Comparison of ENCODE assay signal across 11 cellular contexts in genomic region chr1:202034149-202034682, GRCh38. TPM values are rescaled to one million over a fixed set of nuclear protein-coding genes. Genes with fewer than 3 reads are reported as not detected.
DNase-seq lines count a peak whose midpoint lies in the region; ATAC-seq and TF ChIP-seq lines count a peak whose summit lies in the region.
"Had no signal": no experiment of that assay in that cellular context is flagged by ENCODE, and none has a peak within 500 bp of the region (broad histone marks: within the 10 kb centered on the region; RNA-seq: fewer than 3 reads in every experiment).

No MANE protein-coding gene starts in this region.

- H3K27me3 ChIP-seq in mesendoderm (ENCODE audit: insufficient read depth, low read length, poor library complexity) = no peaks in the 10 kb centered on the region
- no peaks in the 10 kb centered on the region for H3K27me3 ChIP-seq in suprapubic skin
- H3K27me3 ChIP-seq: BE2C had no signal

- peak overlapping the region; percentile 24 for H3K9ac ChIP-seq in mesendoderm (ENCODE audit: low read length)

- H3K4me2 ChIP-seq in mesendoderm (ENCODE audit: low read length) = no peak overlapping the region

- no peaks in the 10 kb centered on the region for H3K36me3 Mint-ChIP-seq in chondrocyte (ENCODE audit: low read depth)
- no peaks in the 10 kb centered on the region for H3K36me3 Mint-ChIP-seq in activated CD4-positive, alpha-beta memory T cell treated with anti-CD3 and anti-CD28 coated beads, Interleukin-2, amount 10 ng/mL, durations not matched to agents 7 days and 5 days (ENCODE audit: low read depth)

- no peak overlapping the region for H2AK5ac ChIP-seq in mesendoderm (ENCODE audit: low read length)

- peak overlapping the region; percentile 29 for H3K18ac ChIP-seq in mesendoderm (ENCODE audit: low read length)

- no CpG with 5 or more reads among the region's 7 CpGs for WGBS in mesendoderm (ENCODE audit: extremely low coverage, insufficient coverage, low lambda C conversion rate)
- 76% methylated on average over 7 of the region's 7 CpGs for WGBS in suprapubic skin

- no peak overlapping the region for H2BK120ac ChIP-seq in mesendoderm (ENCODE audit: low read depth, low read length)

- no peaks in the 10 kb centered on the region for H3K27me3 Mint-ChIP-seq in chondrocyte (ENCODE audit: low read depth)
- H3K27me3 Mint-ChIP-seq in activated CD4-positive, alpha-beta memory T cell treated with anti-CD3 and anti-CD28 coated beads, Interleukin-2, amount 10 ng/mL, durations not matched to agents 7 days and 5 days = peaks cover 15% of the 10 kb centered on the region

- no peak overlapping the region for H3K4ac ChIP-seq in mesendoderm (ENCODE audit: low read depth, low read length)

- H3K79me1 ChIP-seq in mesendoderm (ENCODE audit: low read length) = no peaks in the 10 kb centered on the region

- H3K27ac ChIP-seq in HEK293 (ENCODE audit: extremely low read depth, low read depth, low read length) (peak overlapping the region; percentile 65), mesendoderm (ENCODE audit: low read depth, low read length) (no peak overlapping the region), suprapubic skin (peak overlapping the region; percentile 39)

- H2BK5ac ChIP-seq in mesendoderm (ENCODE audit: low read length) = peak overlapping the region; percentile 51

- no peak overlapping the region for H3K23ac ChIP-seq in mesendoderm (ENCODE audit: low read length)

- no peak for ATAC-seq in HG03039 (IDR thresholded peaks at IDR 0.05; ENCODE audit: unreplicated experiment)
- ATAC-seq in HG02571 (IDR thresholded peaks at IDR 0.05; ENCODE audit: unreplicated experiment) = no peak

- no peaks in the 10 kb centered on the region for H3K79me2 ChIP-seq in mesendoderm (ENCODE audit: control insufficient read depth, insufficient read depth, low read length)

- TF ChIP-seq POLR2A in suprapubic skin (IDR thresholded peaks at IDR 0.05) = no peak

- peaks cover 4% of the 10 kb centered on the region; the same call in 1 of the 2 replicates for H3K4me1 ChIP-seq in HEK293 (ENCODE audit: control insufficient read depth, insufficient read depth, low read length)
- peaks cover 4% of the 10 kb centered on the region for H3K4me1 ChIP-seq in mesendoderm (ENCODE audit: control insufficient read depth, low read depth, low read length)
- H3K4me1 ChIP-seq in suprapubic skin = peaks cover 17% of the 10 kb centered on the region

- no peak for TF ChIP-seq CTCF in HEK293 (tag by site-specific recombination; IDR thresholded peaks at IDR 0.05)
- TF ChIP-seq CTCF in chondrocyte (IDR thresholded peaks at IDR 0.05) = no peak
- no peak for TF ChIP-seq CTCF in suprapubic skin (IDR thresholded peaks at IDR 0.05)

- H3K56ac ChIP-seq in mesendoderm (ENCODE audit: low read length) = peak overlapping the region; percentile 69

- TF ChIP-seq EP300 in suprapubic skin (IDR thresholded peaks at IDR 0.05) = no peak

- no peaks in the 10 kb centered on the region for H3K9me3 ChIP-seq in HEK293 (ENCODE audit: control insufficient read depth, insufficient read depth, low read depth, low read length)
- H3K9me3 ChIP-seq in suprapubic skin = no peaks in the 10 kb centered on the region
- H3K9me3 ChIP-seq: BE2C had no signal

- H3K36me3 ChIP-seq in HEK293 (ENCODE audit: control insufficient read depth in 2 of 2, insufficient read depth in 1 of 2, low read length in 2 of 2) (no peaks in the 10 kb centered on the region), mesendoderm (ENCODE audit: control insufficient read depth, insufficient read depth, low read length) (no peaks in the 10 kb centered on the region), suprapubic skin (no peaks in the 10 kb centered on the region)
- H3K36me3 ChIP-seq: BE2C had no signal

- H4K5ac ChIP-seq in mesendoderm (ENCODE audit: low read length) = no peak overlapping the region

- POLR2A ChIA-PET in HEK293 (lab: Yijun Ruan, JAX) = interaction anchor here (0.7 to 2.5 kb wide), 15 partner anchors 10 to 97 kb away, joined by 3 to 15 read pairs (median 4); partner anchors contain the start of genes ELF3 and TIMM17A
- POLR2A ChIA-PET in activated CD4-positive, alpha-beta memory T cell treated with anti-CD3 and anti-CD28 coated beads, Interleukin-2, amount 10 ng/mL, durations not matched to agents 7 days and 5 days (lab: Charles Lee) = no interaction called here

- peak overlapping the region; percentile 83 for H3K27ac Mint-ChIP-seq in chondrocyte (ENCODE audit: unreplicated experiment)
- no peak overlapping the region for H3K27ac Mint-ChIP-seq in activated CD4-positive, alpha-beta memory T cell treated with anti-CD3 and anti-CD28 coated beads, Interleukin-2, amount 10 ng/mL, durations not matched to agents 7 days and 5 days
- H3K27ac Mint-ChIP-seq: dendritic cell treated with granulocyte-macrophage colony-stimulating factor and Interleukin-4, amounts not matched to agents 40 ng/mL and 50 ng/mL, for 4 days had no signal

- no peak overlapping the region for H4K8ac ChIP-seq in mesendoderm (ENCODE audit: low read depth, low read length)

- H3K4me1 Mint-ChIP-seq in chondrocyte (ENCODE audit: low read depth) = peaks cover 21% of the 10 kb centered on the region
- no peaks in the 10 kb centered on the region for H3K4me1 Mint-ChIP-seq in activated CD4-positive, alpha-beta memory T cell treated with anti-CD3 and anti-CD28 coated beads, Interleukin-2, amount 10 ng/mL, durations not matched to agents 7 days and 5 days

- DNase-seq in chondrocyte (ENCODE audit: low spot score) = no peak
- no peak for DNase-seq in mesendoderm
- DNase-seq in suprapubic skin (ENCODE audit: low spot score in 2 of 2) = no peak
- DNase-seq in SKM-1 (lab: John Stamatoyannopoulos, UW; ENCODE audit: unreplicated experiment) = no peak
- no peak for DNase-seq in activated CD4-positive, alpha-beta memory T cell treated with anti-CD3 and anti-CD28 coated beads, Interleukin-2, amount 10 ng/mL, durations not matched to agents 7 days and 5 days
- DNase-seq: NCI-H146 had no signal

- no peak overlapping the region for H2BK15ac ChIP-seq in mesendoderm (replicated peaks; ENCODE audit: low read depth)

- H3K4me3 Mint-ChIP-seq in chondrocyte (ENCODE audit: unreplicated experiment) = no peak overlapping the region
- no peak overlapping the region for H3K4me3 Mint-ChIP-seq in activated CD4-positive, alpha-beta memory T cell treated with anti-CD3 and anti-CD28 coated beads, Interleukin-2, amount 10 ng/mL, durations not matched to agents 7 days and 5 days
- H3K4me3 Mint-ChIP-seq: dendritic cell treated with granulocyte-macrophage colony-stimulating factor and Interleukin-4, amounts not matched to agents 40 ng/mL and 50 ng/mL, for 4 days had no signal

- CTCF ChIA-PET in HEK293 (lab: Yijun Ruan, JAX) = interaction anchor here (0.5 to 1.8 kb wide), 7 partner anchors 10 to 567 kb away, joined by 3 to 6 read pairs (median 3); no protein-coding TSS in a partner anchor
- CTCF ChIA-PET in activated CD4-positive, alpha-beta memory T cell treated with anti-CD3 and anti-CD28 coated beads, Interleukin-2, amount 10 ng/mL, durations not matched to agents 7 days and 5 days (lab: Charles Lee) = no interaction called here

- no peak overlapping the region for H3K4me3 ChIP-seq in HEK293 (ENCODE audit: low read depth, low read length)
- no peak overlapping the region for H3K4me3 ChIP-seq in mesendoderm (ENCODE audit: low read length)
- no peak overlapping the region for H3K4me3 ChIP-seq in suprapubic skin

- no peaks in the 10 kb centered on the region for H3K9me3 Mint-ChIP-seq in chondrocyte (ENCODE audit: low read depth)
- no peaks in the 10 kb centered on the region for H3K9me3 Mint-ChIP-seq in activated CD4-positive, alpha-beta memory T cell treated with anti-CD3 and anti-CD28 coated beads, Interleukin-2, amount 10 ng/mL, durations not matched to agents 7 days and 5 days
- H3K9me3 Mint-ChIP-seq: dendritic cell treated with granulocyte-macrophage colony-stimulating factor and Interleukin-4, amounts not matched to agents 40 ng/mL and 50 ng/mL, for 4 days had no signal

TF ChIP-seq in HEK293, 187 proteins besides CTCF, POLR2A, EP300 and RAD21 (continues in another document):
- TF ChIP-seq ZNF354C (tag by site-specific recombination; IDR thresholded peaks at IDR 0.05; ENCODE audit: borderline replicate concordance, low read depth) (no peak), ZNF664 (tag by site-specific recombination; IDR thresholded peaks at IDR 0.05) (no peak), ZNF362 (tag by site-specific recombination; IDR thresholded peaks at IDR 0.05) (no peak)

RNA-seq across cellular contexts. Expression of gene ELF3, which starts 23.8 kb away (rescaled TPM):
- 0.10 to 0.40 TPM (median 0.36 TPM) in 3 replicates for total RNA-seq in chondrocyte
- polyA plus RNA-seq in mesendoderm (2013, experiment 1 of 2) = 5.0 TPM
- polyA plus RNA-seq in mesendoderm (2013, experiment 2 of 2) = 5.0 TPM
- 10 to 100 TPM; 10.8 to 39.9 (median 26.7) TPM for total RNA-seq in suprapubic skin
- total RNA-seq in activated CD4-positive, alpha-beta memory T cell treated with anti-CD3 and anti-CD28 coated beads, Interleukin-2, amount 10 ng/mL, durations not matched to agents 7 days and 5 days = under 1 TPM; 0.30 to 0.38 TPM

RNA-seq across cellular contexts. Expression of gene RNPEP, which starts 51.8 kb away (rescaled TPM):
- total RNA-seq in chondrocyte = 42.1 to 50.6 TPM (median 42.1 TPM) in 3 replicates
- polyA plus RNA-seq in mesendoderm (2013, experiment 1 of 2) = 27.2 TPM
- polyA plus RNA-seq in mesendoderm (2013, experiment 2 of 2) = 27.8 TPM
- 100 to 1,000 TPM in 1 of 4 donors, 10 to 100 TPM in 3; 53.3 to 107 (median 74.1) TPM for total RNA-seq in suprapubic skin
- total RNA-seq in activated CD4-positive, alpha-beta memory T cell treated with anti-CD3 and anti-CD28 coated beads, Interleukin-2, amount 10 ng/mL, durations not matched to agents 7 days and 5 days = 10 to 100 TPM; 38.5 to 41.1 TPM
